Comparison of ENCODE assay signal across 18 cellular contexts in the genomic region with DNA sequence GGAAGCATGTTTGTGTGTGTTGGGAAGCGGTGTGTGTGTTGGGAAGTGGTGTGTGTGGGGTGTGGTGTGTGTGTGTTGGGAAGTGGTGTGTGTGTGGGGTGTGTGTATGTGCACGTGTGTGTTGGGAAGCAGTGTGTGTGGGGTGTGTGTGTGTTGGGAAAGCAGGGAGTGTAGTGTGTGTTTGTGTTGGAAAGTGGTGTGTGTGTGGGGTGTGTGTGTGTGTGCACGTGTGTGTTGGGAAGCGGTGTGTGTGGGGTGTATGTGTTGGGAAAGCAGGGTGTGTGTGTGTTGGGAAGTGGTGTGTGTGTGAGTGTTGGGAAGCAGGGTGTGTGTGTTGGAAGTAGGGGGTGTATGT. TPM values are rescaled to one million over a fixed set of nuclear protein-coding genes. Genes with fewer than 3 reads are reported as not detected.
DNase-seq lines count a peak whose midpoint lies in the region; ATAC-seq, FAIRE-seq and TF ChIP-seq lines count a peak whose summit lies in the region.
"Had no signal": no experiment of that assay in that cellular context is flagged by ENCODE, and none has a peak within 500 bp of the region (broad histone marks: within the 10 kb centered on the region; RNA-seq: fewer than 3 reads in every experiment).

No MANE protein-coding gene starts in this region.

- CTCF ChIA-PET in A549 (lab: Yijun Ruan, JAX), result interaction anchor here (0.6 kb wide), 1 partner anchor 21 kb away, joined by 3 read pairs; no protein-coding TSS in a partner anchor
- CTCF ChIA-PET in CD4-positive, alpha-beta memory T cell (lab: Charles Lee; ENCODE audit: partially characterized antibody), result no interaction called here

- H2BK12ac ChIP-seq in mesenchymal stem cell (ENCODE audit: low read length in 2 of 2), result no peak overlapping the region

- no peak overlapping the region for H3K4ac ChIP-seq in mesenchymal stem cell (ENCODE audit: low read depth in 1 of 2, low read length in 2 of 2)

- H2AFZ ChIP-seq in mesenchymal stem cell (ENCODE audit: low read depth, low read length), result no peak overlapping the region

- TF ChIP-seq CTCF in A549 (IDR thresholded peaks at IDR 0.05), result no peak

- WGBS in A549 (ENCODE audit: missing lambda C conversion rate), result 67% methylated on average over 4 of the region's 4 CpGs
- 91% methylated on average over 4 of the region's 4 CpGs for WGBS in mesenchymal stem cell

- peak overlapping the region in 1 of 2 experiments; percentile 13 for H3K14ac ChIP-seq in mesenchymal stem cell (ENCODE audit: low read length in 2 of 2)

- no peak overlapping the region for H4K8ac ChIP-seq in mesenchymal stem cell (ENCODE audit: low read length)

- no peaks in the 10 kb centered on the region for H3K79me1 ChIP-seq in mesenchymal stem cell (replicated peaks; ENCODE audit: low read length, poor library complexity, severe bottlenecking)

- peak overlapping the region in 5 of 7 donors; percentile 39 to 93 (median 86) for H3K27ac Mint-ChIP-seq in CD4-positive, alpha-beta memory T cell
- peak overlapping the region; percentile 10 for H3K27ac Mint-ChIP-seq in activated T-helper 2 cell treated with anti-CD3 and anti-CD28 coated beads, Interferon-gamma antibody, Interleukin-2, Interleukin-4, amounts not matched to agents 10 μg/mL and 5 μg/mL and 100 μg/mL, durations not matched to agents 14 hours and 24 hours and 36 hours

- no peak overlapping the region for H3K18ac ChIP-seq in mesenchymal stem cell (ENCODE audit: low read depth in 1 of 2, low read length in 2 of 2)

- peaks cover 46 to 65% (median 50%) of the 10 kb centered on the region in 4 donors for H3K4me1 Mint-ChIP-seq in CD4-positive, alpha-beta memory T cell
- H3K4me1 Mint-ChIP-seq in activated T-helper 2 cell treated with anti-CD3 and anti-CD28 coated beads, Interferon-gamma antibody, Interleukin-2, Interleukin-4, amounts not matched to agents 10 μg/mL and 5 μg/mL and 100 μg/mL, durations not matched to agents 14 hours and 24 hours and 36 hours (ENCODE audit: low read depth), result peaks cover 58% of the 10 kb centered on the region

- H3K9me3 Mint-ChIP-seq in CD4-positive, alpha-beta memory T cell, result peaks cover 0 to 3% (median 0%) of the 10 kb centered on the region in 8 donors
- H3K9me3 Mint-ChIP-seq in activated T-helper 2 cell treated with anti-CD3 and anti-CD28 coated beads, Interferon-gamma antibody, Interleukin-2, Interleukin-4, amounts not matched to agents 10 μg/mL and 5 μg/mL and 100 μg/mL, durations not matched to agents 14 hours and 24 hours and 36 hours, result no peaks in the 10 kb centered on the region

- POLR2A ChIA-PET in A549 (lab: Yijun Ruan, JAX), result no interaction called here
- POLR2A ChIA-PET in CD4-positive, alpha-beta memory T cell (lab: Charles Lee; ENCODE audit: partially characterized antibody), result interaction anchor here (1.0 to 8.8 kb wide), 2 partner anchors 10 to 12 kb away, joined by 3 to 226 read pairs; partner anchors contain the start of gene SNX20

- no peak overlapping the region for H2AK5ac ChIP-seq in mesenchymal stem cell (ENCODE audit: low read length, severe bottlenecking)

- TF ChIP-seq POLR2A in A549 (IDR thresholded peaks at IDR 0.05; ENCODE audit: low read length), result no peak

- H3K27ac ChIP-seq in A549, result no peak overlapping the region
- H3K27ac ChIP-seq in CD4-positive, alpha-beta memory T cell (ENCODE audit: low read depth, low read length), result no peak overlapping the region
- H3K27ac ChIP-seq in mesenchymal stem cell (ENCODE audit: low read length, poor library complexity, severe bottlenecking), result no peak overlapping the region
- H3K27ac ChIP-seq: BLaER1, cardiac muscle cell, thoracic aorta had no signal

- peak overlapping the region; percentile 97; the same call in 2 of the 3 replicates for H3K4me2 ChIP-seq in A549
- H3K4me2 ChIP-seq in mesenchymal stem cell (ENCODE audit: low read length, poor library complexity, severe bottlenecking), result no peak overlapping the region

- ATAC-seq in A549, result no peak
- no peak for ATAC-seq in GM18858 (IDR thresholded peaks at IDR 0.05; ENCODE audit: unreplicated experiment)

- peaks cover 0 to 4% of the 10 kb centered on the region in 2 donors for H3K36me3 Mint-ChIP-seq in CD4-positive, alpha-beta memory T cell
- H3K36me3 Mint-ChIP-seq in activated T-helper 2 cell treated with anti-CD3 and anti-CD28 coated beads, Interferon-gamma antibody, Interleukin-2, Interleukin-4, amounts not matched to agents 10 μg/mL and 5 μg/mL and 100 μg/mL, durations not matched to agents 14 hours and 24 hours and 36 hours (ENCODE audit: low read depth), result peaks cover 5% of the 10 kb centered on the region

- no peak overlapping the region for H3K23ac ChIP-seq in mesenchymal stem cell (ENCODE audit: low read length in 2 of 2)

- H2BK15ac ChIP-seq in mesenchymal stem cell (ENCODE audit: low read depth, poor library complexity, severe bottlenecking), result no peak overlapping the region

- intact Hi-C loops in CD4-positive, alpha-beta memory T cell (cut with micrococcal nuclease), result no loop called here
- intact Hi-C loops in activated T-helper 2 cell treated with anti-CD3 and anti-CD28 coated beads, Interferon-gamma antibody, Interleukin-2, Interleukin-4, amounts not matched to agents 10 μg/mL and 5 μg/mL and 100 μg/mL, durations not matched to agents 14 hours and 24 hours and 36 hours (cut with micrococcal nuclease), result no loop called here

- no peaks in the 10 kb centered on the region for H3K27me3 ChIP-seq in CD4-positive, alpha-beta memory T cell (ENCODE audit: insufficient read depth, low read length)
- H3K27me3 ChIP-seq in mesenchymal stem cell (ENCODE audit: control insufficient read depth in 1 of 2, insufficient read depth in 1 of 2, low read length in 2 of 2), result peaks cover 29 to 32% of the 10 kb centered on the region in 2 experiments
- H3K27me3 ChIP-seq: BLaER1, gastroesophageal sphincter had no signal

- FAIRE-seq in A549 (lab: Jason Lieb, UNC), result no peak

- TF ChIP-seq RAD21 in A549 (conservative IDR thresholded peaks at IDR 0.05 in 1 of 2, IDR thresholded peaks at IDR 0.05 in 1 of 2), result no peak

- H3K9me3 ChIP-seq in A549 (no peaks in the 10 kb centered on the region), mesenchymal stem cell (ENCODE audit: control insufficient read depth, low read length) (no peaks in the 10 kb centered on the region)
- H3K9me3 ChIP-seq in CD4-positive, alpha-beta memory T cell (ENCODE audit: control insufficient read depth in 1 of 2, low read length in 2 of 2), result no peaks in the 10 kb centered on the region
- H3K9me3 ChIP-seq: BLaER1, gastroesophageal sphincter, thoracic aorta had no signal

- no peak overlapping the region for H3K4me3 ChIP-seq in A549
- no peak overlapping the region for H3K4me3 ChIP-seq in CD4-positive, alpha-beta memory T cell (ENCODE audit: low read length in 2 of 2)
- no peak overlapping the region for H3K4me3 ChIP-seq in mesenchymal stem cell (ENCODE audit: insufficient read depth in 1 of 2, low read depth in 1 of 2, low read length in 2 of 2)

- H3K4me3 Mint-ChIP-seq in CD4-positive, alpha-beta memory T cell, result peak overlapping the region; percentile 62 to 91 (median 86)
- peak overlapping the region; percentile 69 for H3K4me3 Mint-ChIP-seq in activated T-helper 2 cell treated with anti-CD3 and anti-CD28 coated beads, Interferon-gamma antibody, Interleukin-2, Interleukin-4, amounts not matched to agents 10 μg/mL and 5 μg/mL and 100 μg/mL, durations not matched to agents 14 hours and 24 hours and 36 hours (ENCODE audit: low read depth)

- no peak overlapping the region for H2BK120ac ChIP-seq in mesenchymal stem cell (ENCODE audit: low read depth, low read length)

- H3K4me1 ChIP-seq in A549 (0 out of 3 replicates have a peak, but pooled peaks cover 5% of the 10 kb centered on the region), mesenchymal stem cell (ENCODE audit: control insufficient read depth, insufficient read depth, low read depth, low read length) (peaks cover 15% of the 10 kb centered on the region)
- H3K4me1 ChIP-seq in CD4-positive, alpha-beta memory T cell (ENCODE audit: insufficient read depth, low read length), result peaks cover 53% of the 10 kb centered on the region

- TF ChIP-seq EP300 in A549 (IDR thresholded peaks at IDR 0.05), result no peak

- no peaks in the 10 kb centered on the region for H3K36me3 ChIP-seq in CD4-positive, alpha-beta memory T cell (ENCODE audit: insufficient read depth, low read length)
- H3K36me3 ChIP-seq in mesenchymal stem cell (ENCODE audit: control insufficient read depth in 1 of 2, insufficient read depth in 2 of 2, low read depth in 1 of 2, low read length in 2 of 2), result no peaks in the 10 kb centered on the region
- H3K36me3 ChIP-seq: BLaER1, cardiac muscle cell, gastroesophageal sphincter, thoracic aorta had no signal

- H4K91ac ChIP-seq in mesenchymal stem cell (ENCODE audit: low read length), result peak overlapping the region; percentile 44

- H2BK5ac ChIP-seq in mesenchymal stem cell (ENCODE audit: low read depth, low read length, poor library complexity, severe bottlenecking), result no peak overlapping the region

- DNase-seq in A549 (ENCODE audit: low read depth in 1 of 2, low spot score in 1 of 2), result no peak
- DNase-seq in CD4-positive, alpha-beta memory T cell, result peak in 1 of 5 donors; percentile 9
- DNase-seq in activated T-helper 2 cell treated with anti-CD3 and anti-CD28 coated beads, Interferon-gamma antibody, Interleukin-2, Interleukin-4, amounts not matched to agents 10 μg/mL and 5 μg/mL and 100 μg/mL, durations not matched to agents 14 hours and 24 hours and 36 hours (ENCODE audit: low spot score), result no peak
- no peak for DNase-seq in mesenchymal stem cell
- DNase-seq in NCI-H1436 treated with DMSO at 0.1 percent for 48 hours (lab: John Stamatoyannopoulos, UW), result no peak
- DNase-seq in NOMO-1 (lab: John Stamatoyannopoulos, UW; ENCODE audit: unreplicated experiment in 2 of 2), result no peak
- DNase-seq in SIG-M5 (lab: John Stamatoyannopoulos, UW), result no peak
- DNase-seq: activated CD4-positive, CD25-positive, alpha-beta regulatory T cell; activated gamma-delta T cell; NCI-H187 treated with DMSO at 0.1 percent for 48 hours; NCI-H524 had no signal

- no peaks in the 10 kb centered on the region for H3K27me3 Mint-ChIP-seq in CD4-positive, alpha-beta memory T cell
- H3K27me3 Mint-ChIP-seq in activated T-helper 2 cell treated with anti-CD3 and anti-CD28 coated beads, Interferon-gamma antibody, Interleukin-2, Interleukin-4, amounts not matched to agents 10 μg/mL and 5 μg/mL and 100 μg/mL, durations not matched to agents 14 hours and 24 hours and 36 hours (ENCODE audit: low read depth), result no peaks in the 10 kb centered on the region

- H3K9ac ChIP-seq in mesenchymal stem cell (ENCODE audit: low read length), result no peak overlapping the region

RNA-seq across cellular contexts. Expression of gene NOD2, which starts 0.8 kb away (rescaled TPM):
- polyA plus RNA-seq in A549 (2011; rRNA removed) (0.03 TPM in 1 of 2 replicates, not detected in the other), A549 (2017; fragmentation: RNase III; extraction: RNeasy Plus Mini Kit Qiagen cat#74134 plus additional on column Dnase treatment) (not detected in 3 replicates)
- polyA plus RNA-seq in A549 (2012; cell fraction: cytosol; rRNA removed), result not detected in 2 replicates
- polyA plus RNA-seq in A549 (2012; cell fraction: nucleus; rRNA removed), result 0.02 TPM in 1 of 2 replicates, not detected in the other
- polyA minus RNA-seq in A549 (2011; rRNA and poly(A)+ RNA removed), result 0.12 TPM in 1 of 2 replicates, not detected in the other
- 10 to 100 TPM in 1 of 2 experiments, 1 to 10 TPM in 1; 9.8 to 10.9 TPM for total RNA-seq in CD4-positive, alpha-beta memory T cell
- polyA plus RNA-seq in CD4-positive, alpha-beta memory T cell, result 1 to 10 TPM; 2.2 to 3.7 TPM
- total RNA-seq in activated T-helper 2 cell treated with anti-CD3 and anti-CD28 coated beads, Interferon-gamma antibody, Interleukin-2, Interleukin-4, amounts not matched to agents 10 μg/mL and 5 μg/mL and 100 μg/mL, durations not matched to agents 14 hours and 24 hours and 36 hours, result 7.4 and 8.8 TPM in 2 replicates
- not detected for polyA plus RNA-seq in mesenchymal stem cell (2013, experiment 1 of 2)
- not detected for polyA plus RNA-seq in mesenchymal stem cell (2013, experiment 2 of 2)
- total RNA-seq: cardiac muscle cell had no signal

RNA-seq across cellular contexts. Expression of gene SNX20, which starts 11.5 kb away (rescaled TPM):
- polyA plus RNA-seq in A549 (2011; rRNA removed) (not detected in 2 replicates), A549 (2017; fragmentation: RNase III; extraction: RNeasy Plus Mini Kit Qiagen cat#74134 plus additional on column Dnase treatment) (not detected in 3 replicates)
- not detected in 2 replicates for polyA plus RNA-seq in A549 (2012; cell fraction: cytosol; rRNA removed)
- polyA plus RNA-seq in A549 (2012; cell fraction: nucleus; rRNA removed), result not detected in 2 replicates
- not detected in 2 replicates for polyA minus RNA-seq in A549 (2011; rRNA and poly(A)+ RNA removed)
- 10 to 100 TPM; 88.9 to 90.1 TPM for total RNA-seq in CD4-positive, alpha-beta memory T cell
- polyA plus RNA-seq in CD4-positive, alpha-beta memory T cell, result 100 to 1,000 TPM in 1 of 2 donors, 10 to 100 TPM in 1; 62.5 to 106 TPM
- 34.9 and 35.2 TPM in 2 replicates for total RNA-seq in activated T-helper 2 cell treated with anti-CD3 and anti-CD28 coated beads, Interferon-gamma antibody, Interleukin-2, Interleukin-4, amounts not matched to agents 10 μg/mL and 5 μg/mL and 100 μg/mL, durations not matched to agents 14 hours and 24 hours and 36 hours
- polyA plus RNA-seq in mesenchymal stem cell (2013, experiment 1 of 2), result not detected
- polyA plus RNA-seq in mesenchymal stem cell (2013, experiment 2 of 2), result not detected
- total RNA-seq: cardiac muscle cell, Daoy, M059J had no signal
- polyA plus RNA-seq: cardiac muscle cell had no signal

RNA-seq across cellular contexts. Expression of gene CYLD, which starts 49.3 kb away (rescaled TPM):
- polyA plus RNA-seq in A549 (2011; rRNA removed) (11.2 and 12.7 TPM in 2 replicates), A549 (2017; fragmentation: RNase III; extraction: RNeasy Plus Mini Kit Qiagen cat#74134 plus additional on column Dnase treatment) (6.5 to 7.2 TPM (median 6.7 TPM) in 3 replicates)
- polyA plus RNA-seq in A549 (2012; cell fraction: cytosol; rRNA removed), result 2.7 and 3.0 TPM in 2 replicates
- 1.7 and 3.9 TPM in 2 replicates for polyA plus RNA-seq in A549 (2012; cell fraction: nucleus; rRNA removed)
- polyA minus RNA-seq in A549 (2011; rRNA and poly(A)+ RNA removed), result 10.3 and 11.6 TPM in 2 replicates
- total RNA-seq in CD4-positive, alpha-beta memory T cell, result 100 to 1,000 TPM; 294 to 299 TPM
- 100 to 1,000 TPM; 206 to 255 TPM for polyA plus RNA-seq in CD4-positive, alpha-beta memory T cell
- total RNA-seq in activated T-helper 2 cell treated with anti-CD3 and anti-CD28 coated beads, Interferon-gamma antibody, Interleukin-2, Interleukin-4, amounts not matched to agents 10 μg/mL and 5 μg/mL and 100 μg/mL, durations not matched to agents 14 hours and 24 hours and 36 hours, result 189 and 201 TPM in 2 replicates
- 10.2 TPM for polyA plus RNA-seq in mesenchymal stem cell (2013, experiment 1 of 2)
- polyA plus RNA-seq in mesenchymal stem cell (2013, experiment 2 of 2), result 11.0 TPM
